In genomic region chr2:71492112-71492511, GRCh38 we compare ENCODE assay signal across 22 cellular contexts. TPM values are rescaled to one million over a fixed set of nuclear protein-coding genes. Genes with fewer than 3 reads are reported as not detected.
DNase-seq lines count a peak whose midpoint lies in the region; ATAC-seq and TF ChIP-seq lines count a peak whose summit lies in the region.
"Had no signal": no experiment of that assay in that cellular context is flagged by ENCODE, and none has a peak within 500 bp of the region (broad histone marks: within the 10 kb centered on the region; RNA-seq: fewer than 3 reads in every experiment).

No MANE protein-coding gene starts in this region.

- H3K27ac Mint-ChIP-seq in osteocyte (ENCODE audit: unreplicated experiment) (peak overlapping the region; percentile 79), neural progenitor cell (no peak overlapping the region)
- H3K27ac Mint-ChIP-seq: activated naive CD8-positive, alpha-beta T cell treated with anti-CD3 and anti-CD28 coated beads, Interleukin-2, amount 50 U/mL, for 24 hours; activated T-helper 17 cell treated with anti-CD3 and anti-CD28 coated beads, Interleukin-2, amount 50 U/mL, for 72 hours; B cell; stimulated activated naive B cell treated with anti-CD40 and anti-IgM and Interleukin-4, amounts not matched to agents 10 μg/mL and 1 μg/mL and 100 μg/mL, for 72 hours had no signal

- DNase-seq in Right ventricle myocardium superior (peak; percentile 55), Right ventricle myocardium inferior (ENCODE audit: missing footprints) (no peak), heart right ventricle (peak in 1 of 2 donors; percentile 38), osteocyte (ENCODE audit: extremely low spot score, unreplicated experiment) (no peak), HUDEP-2 (lab: John Stamatoyannopoulos, UW; ENCODE audit: unreplicated experiment in 76 of 76) (no peak), PC-9 (no peak), NCI-H1417 treated with DMSO at 0.1 percent for 48 hours (lab: John Stamatoyannopoulos, UW) (no peak), neural progenitor cell (ENCODE audit: low spot score) (no peak)
- DNase-seq: 8988T; activated CD4-positive, alpha-beta T cell treated with anti-CD3 and anti-CD28 coated beads for 48 hours; activated naive CD8-positive, alpha-beta T cell treated with anti-CD3 and anti-CD28 coated beads, Interleukin-2, amount 50 U/mL, for 24 hours; effector CD4-positive, alpha-beta T cell; EL; mucosa of descending colon; NCI-H1092; NCI-H524 treated with DMSO at 0.1 percent for 48 hours; SHP77; stimulated activated naive B cell treated with anti-CD40 and anti-IgM and Interleukin-4, amounts not matched to agents 10 μg/mL and 1 μg/mL and 100 μg/mL, for 72 hours had no signal

- H3K27me3 ChIP-seq in heart right ventricle (no peaks in the 10 kb centered on the region), PC-9 (ENCODE audit: insufficient read depth, low read depth) (no peaks in the 10 kb centered on the region), neural progenitor cell (no peaks in the 10 kb centered on the region)
- H3K27me3 ChIP-seq: tibial nerve had no signal

- POLR2A ChIA-PET in PC-9 (lab: Charles Lee; ENCODE audit: unreplicated experiment): no interaction called here

- ATAC-seq in Right ventricle myocardium superior (ENCODE audit: poor library complexity) (no peak), Right ventricle myocardium inferior (no peak), heart right ventricle (peak; percentile 37 to 74 (median 62))
- ATAC-seq: activated naive CD8-positive, alpha-beta T cell treated with anti-CD3 and anti-CD28 coated beads, Interleukin-2, amount 50 U/mL, for 24 hours; activated T-helper 17 cell treated with anti-CD3 and anti-CD28 coated beads, Interleukin-2, amount 50 U/mL, for 72 hours; mucosa of descending colon; stimulated activated naive B cell treated with anti-CD40 and anti-IgM and Interleukin-4, amounts not matched to agents 10 μg/mL and 1 μg/mL and 100 μg/mL, for 72 hours had no signal

- no TSS peak for BruUV-seq in PC-9 (replicated peaks; lab: Mats Ljungman, UMichigan)

- no peak overlapping the region for H3K4me2 ChIP-seq in PC-9
- H3K4me2 ChIP-seq in neural progenitor cell: no peak overlapping the region
- H3K4me2 ChIP-seq: KMS-11 had no signal

- H3F3A ChIP-seq in PC-9 (ENCODE audit: insufficient read depth, low read depth) (no peaks in the 10 kb centered on the region), neural progenitor cell (ENCODE audit: low read depth) (no peaks in the 10 kb centered on the region)

- H3K79me2 ChIP-seq in PC-9 (ENCODE audit: low read depth): no peaks in the 10 kb centered on the region
- no peaks in the 10 kb centered on the region for H3K79me2 ChIP-seq in neural progenitor cell (ENCODE audit: low read depth)

- H3K4me3 Mint-ChIP-seq in osteocyte (ENCODE audit: unreplicated experiment): peak overlapping the region; percentile 14
- H3K4me3 Mint-ChIP-seq in neural progenitor cell: no peak overlapping the region
- H3K4me3 Mint-ChIP-seq: activated naive CD8-positive, alpha-beta T cell treated with anti-CD3 and anti-CD28 coated beads, Interleukin-2, amount 50 U/mL, for 24 hours; activated T-helper 17 cell treated with anti-CD3 and anti-CD28 coated beads, Interleukin-2, amount 50 U/mL, for 72 hours; B cell; stimulated activated naive B cell treated with anti-CD40 and anti-IgM and Interleukin-4, amounts not matched to agents 10 μg/mL and 1 μg/mL and 100 μg/mL, for 72 hours had no signal

- H3K27me3 Mint-ChIP-seq in osteocyte (ENCODE audit: unreplicated experiment): no peaks in the 10 kb centered on the region
- peaks cover 13% of the 10 kb centered on the region for H3K27me3 Mint-ChIP-seq in neural progenitor cell (ENCODE audit: insufficient read depth, low read depth)

- no peak overlapping the region for H3K9ac ChIP-seq in neural progenitor cell
- H3K9ac ChIP-seq: KMS-11 had no signal

- H4K20me1 ChIP-seq in PC-9 (ENCODE audit: insufficient read depth) (no peaks in the 10 kb centered on the region), neural progenitor cell (ENCODE audit: low read depth) (no peaks in the 10 kb centered on the region)

- H3K36me3 Mint-ChIP-seq in osteocyte (ENCODE audit: unreplicated experiment) (peaks cover 8% of the 10 kb centered on the region), neural progenitor cell (no peaks in the 10 kb centered on the region)
- H3K36me3 Mint-ChIP-seq: stimulated activated naive B cell treated with anti-CD40 and anti-IgM and Interleukin-4, amounts not matched to agents 10 μg/mL and 1 μg/mL and 100 μg/mL, for 72 hours had no signal

- H3K4me1 ChIP-seq in heart right ventricle: peaks cover 0 to 28% (median 22%) of the 10 kb centered on the region in 9 donors
- H3K4me1 ChIP-seq in PC-9 (replicated peaks; ENCODE audit: insufficient read depth): no peaks in the 10 kb centered on the region
- H3K4me1 ChIP-seq in neural progenitor cell: no peaks in the 10 kb centered on the region
- H3K4me1 ChIP-seq: tibial nerve had no signal

- H3K36me3 ChIP-seq in heart right ventricle (peaks cover 0 to 54% (median 0%) of the 10 kb centered on the region in 9 donors), PC-9 (ENCODE audit: low read depth) (no peaks in the 10 kb centered on the region), neural progenitor cell (no peaks in the 10 kb centered on the region)
- H3K36me3 ChIP-seq: tibial nerve had no signal

- no peak for TF ChIP-seq CTCF in heart right ventricle (IDR thresholded peaks at IDR 0.05)
- no peak for TF ChIP-seq CTCF in osteocyte (IDR thresholded peaks at IDR 0.05)
- TF ChIP-seq CTCF in PC-9 (conservative IDR thresholded peaks at IDR 0.05): no peak
- TF ChIP-seq CTCF in neural progenitor cell (IDR thresholded peaks at IDR 0.05): no peak

- H3K9me2 ChIP-seq in PC-9 (ENCODE audit: insufficient read depth): no peaks in the 10 kb centered on the region

- WGBS in heart right ventricle, 2 donors: 44 to 51% methylated on average over 6 of the region's 6 CpGs

- H3K4me1 Mint-ChIP-seq in osteocyte (ENCODE audit: unreplicated experiment): peaks cover 26% of the 10 kb centered on the region
- H3K4me1 Mint-ChIP-seq in neural progenitor cell: peaks cover 13% of the 10 kb centered on the region
- H3K4me1 Mint-ChIP-seq: activated naive CD8-positive, alpha-beta T cell treated with anti-CD3 and anti-CD28 coated beads, Interleukin-2, amount 50 U/mL, for 24 hours; activated T-helper 17 cell treated with anti-CD3 and anti-CD28 coated beads, Interleukin-2, amount 50 U/mL, for 72 hours; B cell; stimulated activated naive B cell treated with anti-CD40 and anti-IgM and Interleukin-4, amounts not matched to agents 10 μg/mL and 1 μg/mL and 100 μg/mL, for 72 hours had no signal

- intact Hi-C loops in Right ventricle myocardium superior (cut with DNase I): no loop called here
- intact Hi-C loops in Right ventricle myocardium inferior (cut with DNase I): no loop called here
- intact Hi-C loops in heart right ventricle (cut with DNase I): no loop called here
- intact Hi-C loops in PC-9 (cut with micrococcal nuclease; ENCODE audit: unreplicated experiment): no loop called here

- H3K9me3 Mint-ChIP-seq in osteocyte (ENCODE audit: unreplicated experiment): no peaks in the 10 kb centered on the region
- H3K9me3 Mint-ChIP-seq in neural progenitor cell: peaks cover 3% of the 10 kb centered on the region
- H3K9me3 Mint-ChIP-seq: activated naive CD8-positive, alpha-beta T cell treated with anti-CD3 and anti-CD28 coated beads, Interleukin-2, amount 50 U/mL, for 24 hours; activated T-helper 17 cell treated with anti-CD3 and anti-CD28 coated beads, Interleukin-2, amount 50 U/mL, for 72 hours; stimulated activated naive B cell treated with anti-CD40 and anti-IgM and Interleukin-4, amounts not matched to agents 10 μg/mL and 1 μg/mL and 100 μg/mL, for 72 hours had no signal

- H2AFZ ChIP-seq in PC-9 (no peak overlapping the region), neural progenitor cell (replicated peaks) (no peak overlapping the region)

- peak overlapping the region in 8 of 10 donors; percentile 8 to 78 (median 28) for H3K27ac ChIP-seq in heart right ventricle
- H3K27ac ChIP-seq in PC-9: no peak overlapping the region
- H3K27ac ChIP-seq in neural progenitor cell: no peak overlapping the region
- H3K27ac ChIP-seq: KMS-11, tibial nerve had no signal

- H3K9me3 ChIP-seq in heart right ventricle (no peaks in the 10 kb centered on the region), PC-9 (ENCODE audit: insufficient read depth, low read depth) (0 out of 2 replicates have a peak, but pooled peaks cover 3% of the 10 kb centered on the region), neural progenitor cell (ENCODE audit: low read depth) (no peaks in the 10 kb centered on the region)
- H3K9me3 ChIP-seq: mucosa of descending colon, tibial nerve had no signal

- no peak overlapping the region for H3K4me3 ChIP-seq in heart right ventricle
- H3K4me3 ChIP-seq in PC-9: no peak overlapping the region
- no peak overlapping the region for H3K4me3 ChIP-seq in neural progenitor cell
- H3K4me3 ChIP-seq: mucosa of descending colon, tibial nerve had no signal

- CTCF ChIA-PET in PC-9 (lab: Charles Lee): no interaction called here

RNA-seq across cellular contexts. Expression of gene DYSF, which starts 38.8 kb away (rescaled TPM):
- total RNA-seq in Right ventricle myocardium superior (45.8 TPM), Right ventricle myocardium inferior (57.8 TPM), heart right ventricle (100 to 1,000 TPM in 1 of 10 donors, 10 to 100 TPM in 9; 48.3 to 100 (median 71.9) TPM), osteocyte (68.8 and 72.0 TPM in 2 replicates), PC-9 (2021) (10.6 and 12.2 TPM in 2 replicates), neural progenitor cell (ENCODE audit: low replicate concordance) (0.39 and 1.1 TPM in 2 replicates)
- 10 to 100 TPM; 20.6 to 29.8 TPM for polyA plus RNA-seq in heart right ventricle

Comparison
In these comparisons a context has a peak if more than half of its experiments do, and no peak if none do; other contexts are left out.
1. ATAC-seq: peak in heart right ventricle (8 of 8); none in Right ventricle myocardium superior (single experiment) and Right ventricle myocardium inferior (single experiment).
2. H3K27ac ChIP-seq: peak in heart right ventricle (8 of 10); none in PC-9 (single experiment) and neural progenitor cell (single experiment).